In genomic region chr12:130101370-130101769, GRCh38 we compare ENCODE assay signal across 36 cellular contexts.
"Had no signal": no experiment of that assay in that cellular context is flagged by ENCODE, and none has a peak within 500 bp of the region (broad histone marks: within the 10 kb centered on the region; RNA-seq: fewer than 3 reads in every experiment).

No MANE protein-coding gene starts in this region.

- H3K9me3 ChIP-seq: adrenal gland, body of pancreas had no signal

- H3K4me1 Mint-ChIP-seq: activated B cell treated with CpG ODN at 0.5 μM for 24 hours; activated CD4-positive, alpha-beta T cell treated with anti-CD3 and anti-CD28 coated beads, Interleukin-2, amount 10 ng/mL, durations not matched to agents 24 days and 14 days; activated T-helper 17 cell treated with anti-CD3 and anti-CD28 coated beads, Interleukin-2, amount 50 U/mL, for 72 hours; central memory CD8-positive, alpha-beta T cell had no signal

- H3K9me3 Mint-ChIP-seq: activated B cell treated with CpG ODN at 0.5 μM for 24 hours; activated CD4-positive, alpha-beta memory T cell treated with anti-CD3 and anti-CD28 coated beads for 36 hours; activated CD4-positive, alpha-beta T cell treated with anti-CD3 and anti-CD28 coated beads, Interleukin-2, amount 10 ng/mL, durations not matched to agents 24 days and 14 days; activated naive CD4-positive, alpha-beta T cell treated with anti-CD3 and anti-CD28 coated beads, Interleukin-2, amount 50 U/mL, for 72 hours; activated naive CD8-positive, alpha-beta T cell treated with anti-CD3 and anti-CD28 coated beads for 36 hours; activated T-cell treated with anti-CD3 and anti-CD28 coated beads, Interleukin-2, amount 50 U/mL, for 4 hours; activated T-cell treated with anti-CD3 and anti-CD28 coated beads, Interleukin-2, amount 50 U/mL, for 72 hours; activated T-helper 1 cell treated with anti-CD3 and anti-CD28 coated beads, Interleukin-12 subunit alpha, Interleukin-12 subunit beta, Interleukin-2, Interleukin-4 antibody, amounts not matched to agents 30 ng/mL and 10 ng/mL and 1 ng/mL, durations not matched to agents 14 hours and 24 hours and 36 hours; central memory CD8-positive, alpha-beta T cell; T-helper 2 cell treated with Interferon-gamma antibody and Interleukin-4, amounts not matched to agents 5 μg/mL and 100 μg/mL, for 36 hours had no signal

- H3K36me3 Mint-ChIP-seq: activated CD4-positive, alpha-beta memory T cell treated with anti-CD3 and anti-CD28 coated beads for 36 hours; activated naive CD4-positive, alpha-beta T cell treated with anti-CD3 and anti-CD28 coated beads, Interleukin-2, amount 50 U/mL, for 72 hours; activated naive CD8-positive, alpha-beta T cell treated with anti-CD3 and anti-CD28 coated beads for 36 hours had no signal

- DNase-seq: activated B cell treated with CpG ODN at 0.5 μM for 24 hours; activated CD4-positive, alpha-beta memory T cell treated with anti-CD3 and anti-CD28 coated beads for 36 hours; activated CD4-positive, alpha-beta T cell treated with anti-CD3 and anti-CD28 coated beads for 4 hours; activated CD4-positive, alpha-beta T cell treated with anti-CD3 and anti-CD28 coated beads, Interleukin-2, amount 10 ng/mL, durations not matched to agents 24 days and 14 days; activated CD4-positive, alpha-beta T cell treated with anti-CD3 and anti-CD28 coated beads, Interleukin-2, amount 50 U/mL, for 1 hour; activated CD4-positive, alpha-beta T cell treated with anti-CD3 and anti-CD28 coated beads, Interleukin-2, amount 50 U/mL, for 4 hours; activated CD4-positive, CD25-positive, alpha-beta regulatory T cell treated with anti-CD3 and anti-CD28 coated beads, Interleukin-2, amount 50 U/mL, for 72 hours; activated CD8-positive, alpha-beta memory T cell treated with anti-CD3 and anti-CD28 coated beads, Interleukin-2, amount 50 U/mL, for 4 hours; activated CD8-positive, alpha-beta T cell treated with anti-CD3 and anti-CD28 coated beads for 36 hours; activated effector memory CD4-positive, alpha-beta T cell treated with anti-CD3 and anti-CD28 coated beads, Interleukin-2, amount 50 U/mL, for 16 hours; activated gamma-delta T cell treated with Interleukin-2 at 50 U/mL for 16 hours; activated naive CD4-positive, alpha-beta T cell; activated naive CD4-positive, alpha-beta T cell treated with anti-CD3 and anti-CD28 coated beads for 36 hours; activated naive CD4-positive, alpha-beta T cell treated with anti-CD3 and anti-CD28 coated beads, Interleukin-2, amount 50 U/mL, for 16 hours; activated naive CD8-positive, alpha-beta T cell treated with anti-CD3 and anti-CD28 coated beads for 36 hours; activated T-cell treated with anti-CD3 and anti-CD28 coated beads for 4 hours; activated T-cell treated with anti-CD3 and anti-CD28 coated beads, Interleukin-2, amount 50 U/mL, for 1 hour; activated T-cell treated with anti-CD3 and anti-CD28 coated beads, Interleukin-2, amount 50 U/mL, for 4 hours; activated T-cell treated with anti-CD3 and anti-CD28 coated beads, Interleukin-2, amount 50 U/mL, for 72 hours; adrenal gland; amniotic stem cell; aorta; body of pancreas; brain microvascular endothelial cell; caudate nucleus; T-helper 1 cell; T-helper 2 cell; T-helper 9 cell had no signal

- H3K27me3 Mint-ChIP-seq: activated B cell treated with CpG ODN at 0.5 μM for 24 hours had no signal

- H3K4me3 ChIP-seq: adrenal gland, body of pancreas, cardiac muscle cell had no signal

- H3K27ac ChIP-seq: adrenal gland, body of pancreas, brain microvascular endothelial cell, cardiac muscle cell, VCaP had no signal

- H3K27me3 ChIP-seq: body of pancreas, brain microvascular endothelial cell, cardiac muscle cell had no signal

- H3K27ac Mint-ChIP-seq: activated B cell treated with CpG ODN at 0.5 μM for 24 hours; activated CD4-positive, alpha-beta memory T cell treated with anti-CD3 and anti-CD28 coated beads for 36 hours; activated CD4-positive, alpha-beta T cell treated with anti-CD3 and anti-CD28 coated beads, Interleukin-2, amount 10 ng/mL, durations not matched to agents 24 days and 14 days; activated CD8-positive, alpha-beta T cell treated with anti-CD3 and anti-CD28 coated beads for 36 hours; activated naive CD4-positive, alpha-beta T cell treated with anti-CD3 and anti-CD28 coated beads for 36 hours; activated naive CD4-positive, alpha-beta T cell treated with anti-CD3 and anti-CD28 coated beads, Interleukin-2, amount 50 U/mL, for 72 hours; activated naive CD8-positive, alpha-beta T cell treated with anti-CD3 and anti-CD28 coated beads for 36 hours; activated T-cell treated with anti-CD3 and anti-CD28 coated beads, Interleukin-2, amount 50 U/mL, for 72 hours; activated T-helper 1 cell treated with anti-CD3 and anti-CD28 coated beads, Interleukin-12 subunit alpha, Interleukin-12 subunit beta, Interleukin-2, Interleukin-4 antibody, amounts not matched to agents 30 ng/mL and 10 ng/mL and 1 ng/mL, durations not matched to agents 14 hours and 24 hours and 36 hours; activated T-helper 17 cell treated with anti-CD3 and anti-CD28 coated beads, Interleukin-2, amount 50 U/mL, for 72 hours; T-helper 1 cell treated with Interleukin-12 subunit alpha and Interleukin-12 subunit beta and Interleukin-4 antibody, amounts not matched to agents 30 μg/mL and 1 μg/mL, for 36 hours; T-helper 2 cell treated with Interferon-gamma antibody and Interleukin-4, amounts not matched to agents 5 μg/mL and 100 μg/mL, for 36 hours had no signal

- H3K36me3 ChIP-seq: adrenal gland, brain microvascular endothelial cell, cardiac muscle cell had no signal

- H3K4me3 Mint-ChIP-seq: activated B cell treated with CpG ODN at 0.5 μM for 24 hours; activated CD4-positive, alpha-beta memory T cell treated with anti-CD3 and anti-CD28 coated beads for 36 hours; activated CD4-positive, alpha-beta T cell treated with anti-CD3 and anti-CD28 coated beads, Interleukin-2, amount 10 ng/mL, durations not matched to agents 24 days and 14 days; activated CD8-positive, alpha-beta T cell treated with anti-CD3 and anti-CD28 coated beads for 36 hours; activated naive CD4-positive, alpha-beta T cell treated with anti-CD3 and anti-CD28 coated beads for 36 hours; activated naive CD8-positive, alpha-beta T cell treated with anti-CD3 and anti-CD28 coated beads for 36 hours; activated T-cell treated with anti-CD3 and anti-CD28 coated beads, Interleukin-2, amount 50 U/mL, for 4 hours; activated T-cell treated with anti-CD3 and anti-CD28 coated beads, Interleukin-2, amount 50 U/mL, for 72 hours; activated T-helper 1 cell treated with anti-CD3 and anti-CD28 coated beads, Interleukin-12 subunit alpha, Interleukin-12 subunit beta, Interleukin-2, Interleukin-4 antibody, amounts not matched to agents 30 ng/mL and 10 ng/mL and 1 ng/mL, durations not matched to agents 14 hours and 24 hours and 36 hours; activated T-helper 17 cell treated with anti-CD3 and anti-CD28 coated beads, Interleukin-2, amount 50 U/mL, for 72 hours; central memory CD8-positive, alpha-beta T cell; T-helper 1 cell treated with Interleukin-12 subunit alpha and Interleukin-12 subunit beta and Interleukin-4 antibody, amounts not matched to agents 30 μg/mL and 1 μg/mL, for 36 hours; T-helper 2 cell treated with Interferon-gamma antibody and Interleukin-4, amounts not matched to agents 5 μg/mL and 100 μg/mL, for 36 hours had no signal
